Comparison of ENCODE assay signal across 14 cellular contexts in the genomic region with DNA sequence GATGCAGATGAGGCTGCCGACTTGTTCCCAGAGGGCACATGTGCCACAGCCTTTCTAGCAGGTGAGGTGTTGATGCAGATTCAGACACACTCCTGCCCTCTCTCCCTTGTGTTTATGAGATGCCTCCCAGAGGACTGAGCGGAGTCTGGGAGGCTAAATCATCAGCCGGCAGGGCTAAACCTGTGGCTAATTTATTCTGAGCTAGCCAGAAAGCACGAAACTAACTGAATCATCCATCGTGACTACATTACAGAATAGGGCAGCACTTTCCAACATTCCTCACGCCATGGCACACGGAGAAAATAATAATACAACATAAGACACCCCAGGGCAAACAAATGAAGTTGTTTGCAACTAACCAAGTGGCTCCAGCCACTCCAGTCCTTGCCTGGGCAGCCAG.
DNase-seq lines count a peak whose midpoint lies in the region; ATAC-seq and TF ChIP-seq lines count a peak whose summit lies in the region.
"Had no signal": no experiment of that assay in that cellular context is flagged by ENCODE, and none has a peak within 500 bp of the region (broad histone marks: within the 10 kb centered on the region; RNA-seq: fewer than 3 reads in every experiment).

No MANE protein-coding gene starts in this region.

- no peak for ATAC-seq in HG03460 (IDR thresholded peaks at IDR 0.05; ENCODE audit: unreplicated experiment)
- no peak for ATAC-seq in CD4-positive, alpha-beta T cell (ENCODE audit: poor library complexity)
- ATAC-seq: activated CD8-positive, alpha-beta T cell treated with anti-CD3 and anti-CD28 coated beads, Interleukin-2, amount 10 ng/mL, durations not matched to agents 7 days and 5 days; activated T-helper 17 cell treated with anti-CD3 and anti-CD28 coated beads, Interleukin-2, amount 50 U/mL, for 72 hours had no signal

- no peak overlapping the region for H3K27ac ChIP-seq in brain microvascular endothelial cell
- H3K27ac ChIP-seq in CD4-positive, alpha-beta T cell (ENCODE audit: low read depth, low read length) = no peak overlapping the region
- no peak overlapping the region for H3K27ac ChIP-seq in adrenal gland
- H3K27ac ChIP-seq: stomach had no signal

- intact Hi-C loops in CD4-positive, alpha-beta T cell (cut with DNase I, micrococcal nuclease) = no loop called here
- intact Hi-C loops in adrenal gland (cut with DNase I) = no loop called here

- DNase-seq in AG20443 (ENCODE audit: low spot score) (peak; percentile 88), HFFc6 (peak; percentile 78), brain microvascular endothelial cell (peak; percentile 14), myocyte (ENCODE audit: low read depth) (peak; percentile 47), adrenal gland (no peak)
- no peak for DNase-seq in CD4-positive, alpha-beta T cell
- DNase-seq in activated CD8-positive, alpha-beta memory T cell treated with anti-CD3 and anti-CD28 coated beads for 24 hours = no peak
- DNase-seq: activated CD8-positive, alpha-beta T cell treated with anti-CD3 and anti-CD28 coated beads, Interleukin-2, amount 10 ng/mL, durations not matched to agents 7 days and 5 days; AML-193; left cardiac atrium; stomach had no signal

- H3K4me1 ChIP-seq in adrenal gland (replicated peaks in 1 of 2) = no peaks in the 10 kb centered on the region

- TF ChIP-seq POLR2A in adrenal gland (IDR thresholded peaks at IDR 0.05) = no peak

- TF ChIP-seq CTCF in HFFc6 (IDR thresholded peaks at IDR 0.05) = no peak
- no peak for TF ChIP-seq CTCF in brain microvascular endothelial cell (IDR thresholded peaks at IDR 0.05; ENCODE audit: low read depth, low read length, missing control alignments)
- TF ChIP-seq CTCF in CD4-positive, alpha-beta T cell (IDR thresholded peaks at IDR 0.05) = no peak
- TF ChIP-seq CTCF in adrenal gland (IDR thresholded peaks at IDR 0.05) = no peak

- H3K27me3 Mint-ChIP-seq in HFFc6 (ENCODE audit: insufficient read depth) = no peaks in the 10 kb centered on the region; the same call in 1 of the 2 replicates
- peaks cover 36% of the 10 kb centered on the region for H3K27me3 Mint-ChIP-seq in CD4-positive, alpha-beta T cell

- 0 out of 2 replicates have a peak, but pooled peaks cover 5% of the 10 kb centered on the region for H3K36me3 Mint-ChIP-seq in HFFc6 (ENCODE audit: low read depth)
- no peaks in the 10 kb centered on the region for H3K36me3 Mint-ChIP-seq in CD4-positive, alpha-beta T cell (ENCODE audit: low read depth)

- POLR2A ChIA-PET in CD4-positive, alpha-beta T cell (lab: Charles Lee) = no interaction called here

- no peaks in the 10 kb centered on the region for H3K9me3 ChIP-seq in CD4-positive, alpha-beta T cell (ENCODE audit: control insufficient read depth, low read length)
- no peaks in the 10 kb centered on the region for H3K9me3 ChIP-seq in adrenal gland (replicated peaks in 1 of 3)

- peaks cover 43% of the 10 kb centered on the region for H3K4me1 Mint-ChIP-seq in HFFc6 (ENCODE audit: low read depth)
- no peaks in the 10 kb centered on the region for H3K4me1 Mint-ChIP-seq in CD4-positive, alpha-beta T cell (ENCODE audit: low read depth)
- H3K4me1 Mint-ChIP-seq: activated T-helper 17 cell treated with anti-CD3 and anti-CD28 coated beads, Interleukin-2, amount 50 U/mL, for 72 hours had no signal

- peak overlapping the region; percentile 90 for H3K27ac Mint-ChIP-seq in HFFc6
- no peak overlapping the region for H3K27ac Mint-ChIP-seq in CD4-positive, alpha-beta T cell
- H3K27ac Mint-ChIP-seq: activated CD8-positive, alpha-beta T cell treated with anti-CD3 and anti-CD28 coated beads, Interleukin-2, amount 10 ng/mL, durations not matched to agents 7 days and 5 days; activated T-helper 17 cell treated with anti-CD3 and anti-CD28 coated beads, Interleukin-2, amount 50 U/mL, for 72 hours; dendritic cell treated with granulocyte-macrophage colony-stimulating factor and Interleukin-4, amounts not matched to agents 40 ng/mL and 50 ng/mL, for 4 days had no signal

- H3K9me3 Mint-ChIP-seq in HFFc6 = peaks cover 4% of the 10 kb centered on the region; the same call in 1 of the 2 replicates
- H3K9me3 Mint-ChIP-seq in CD4-positive, alpha-beta T cell = no peaks in the 10 kb centered on the region
- H3K9me3 Mint-ChIP-seq: activated T-helper 17 cell treated with anti-CD3 and anti-CD28 coated beads, Interleukin-2, amount 50 U/mL, for 72 hours; dendritic cell treated with granulocyte-macrophage colony-stimulating factor and Interleukin-4, amounts not matched to agents 40 ng/mL and 50 ng/mL, for 4 days had no signal

- no peaks in the 10 kb centered on the region for H3K27me3 ChIP-seq in brain microvascular endothelial cell (replicated peaks)
- H3K27me3 ChIP-seq in CD4-positive, alpha-beta T cell (ENCODE audit: control insufficient read depth, insufficient read depth, low read length) = no peaks in the 10 kb centered on the region
- no peaks in the 10 kb centered on the region for H3K27me3 ChIP-seq in adrenal gland

- H3K36me3 ChIP-seq in brain microvascular endothelial cell (replicated peaks) (no peaks in the 10 kb centered on the region), adrenal gland (replicated peaks in 1 of 2) (no peaks in the 10 kb centered on the region)
- H3K36me3 ChIP-seq: stomach had no signal

- no peak overlapping the region for H3K4me3 ChIP-seq in brain microvascular endothelial cell (ENCODE audit: low read depth, low read length)
- H3K4me3 ChIP-seq in adrenal gland = no peak overlapping the region
- H3K4me3 ChIP-seq: stomach had no signal

- H3K4me3 Mint-ChIP-seq in HFFc6 = peak overlapping the region; percentile 74
- H3K4me3 Mint-ChIP-seq in CD4-positive, alpha-beta T cell = no peak overlapping the region
- H3K4me3 Mint-ChIP-seq: activated CD8-positive, alpha-beta T cell treated with anti-CD3 and anti-CD28 coated beads, Interleukin-2, amount 10 ng/mL, durations not matched to agents 7 days and 5 days; activated T-helper 17 cell treated with anti-CD3 and anti-CD28 coated beads, Interleukin-2, amount 50 U/mL, for 72 hours; dendritic cell treated with granulocyte-macrophage colony-stimulating factor and Interleukin-4, amounts not matched to agents 40 ng/mL and 50 ng/mL, for 4 days had no signal

- 54 to 70% (median 64%) methylated on average over 7 of the region's 7 CpGs for WGBS in adrenal gland, 4 donors

- in situ Hi-C loops in brain microvascular endothelial cell (cut with HindIII; ENCODE audit: low pct_ligation_motif_present, low sequenced_read_pairs) = no loop called here

- CTCF ChIA-PET in CD4-positive, alpha-beta T cell (lab: Charles Lee) = no interaction called here

Comparison
In these comparisons a context has a peak if more than half of its experiments do, and no peak if none do; other contexts are left out.
1. DNase-seq: peak in AG20443 (single experiment), HFFc6 (single experiment), brain microvascular endothelial cell (single experiment) and myocyte (single experiment); none in CD4-positive, alpha-beta T cell (0 of 10), adrenal gland (0 of 7) and activated CD8-positive, alpha-beta memory T cell treated with anti-CD3 and anti-CD28 coated beads for 24 hours (single experiment).